ENCODE assay signal across 9 cellular contexts in the genomic region with DNA sequence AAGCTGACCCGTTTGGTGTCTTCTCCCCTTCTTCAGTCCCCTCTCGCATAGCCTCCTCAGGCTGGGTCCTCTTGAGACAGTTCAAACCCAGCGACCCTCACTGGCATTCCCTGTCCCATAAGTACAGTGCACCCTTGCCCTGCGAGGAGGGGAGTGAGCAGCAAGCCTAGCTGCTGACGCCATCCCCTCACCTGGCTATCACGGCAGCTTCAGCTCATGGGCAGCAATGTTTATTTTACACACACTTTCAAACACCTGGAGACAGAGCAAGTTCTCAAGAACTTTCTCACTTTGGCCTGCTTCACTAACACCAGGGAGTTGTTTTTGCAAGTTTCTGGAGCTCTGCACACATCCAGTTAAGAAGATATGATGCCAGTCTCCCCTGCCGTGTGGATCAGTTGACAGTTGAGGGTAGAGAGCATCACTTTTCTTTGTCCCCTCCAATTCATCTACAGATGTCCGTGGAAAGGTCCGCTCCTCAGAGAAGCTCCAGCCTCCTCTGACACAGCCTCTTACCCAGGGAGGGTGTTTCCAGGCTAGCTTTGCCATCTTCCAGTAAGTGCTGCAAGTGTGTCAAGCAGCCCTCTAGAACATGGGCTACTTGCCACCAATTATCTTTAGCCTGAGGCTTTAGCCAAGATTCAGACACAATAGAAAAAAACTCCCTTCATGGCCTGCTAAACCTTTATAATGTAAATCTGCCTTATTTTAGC.
"Had no signal": no experiment of that assay in that cellular context is flagged by ENCODE, and none has a peak within 500 bp of the region (broad histone marks: within the 10 kb centered on the region; RNA-seq: fewer than 3 reads in every experiment).

No MANE protein-coding gene starts in this region.

- FAIRE-seq: endometrium had no signal

- DNase-seq: activated CD4-positive, alpha-beta T cell treated with anti-CD3 and anti-CD28 coated beads, Interleukin-2, amount 10 ng/mL, durations not matched to agents 7 days and 5 days; gastrocnemius medialis had no signal

- H3K9me3 Mint-ChIP-seq: activated CD4-positive, alpha-beta T cell treated with anti-CD3 and anti-CD28 coated beads, Interleukin-2, amount 10 ng/mL, durations not matched to agents 7 days and 5 days; activated naive CD4-positive, alpha-beta T cell treated with anti-CD3 and anti-CD28 coated beads, Interleukin-2, amount 50 U/mL, for 72 hours; T-helper 1 cell treated with Interleukin-12 subunit alpha and Interleukin-12 subunit beta and Interleukin-4 antibody, amounts not matched to agents 30 μg/mL and 1 μg/mL, for 36 hours had no signal

- H3K9ac ChIP-seq: parathyroid adenoma had no signal

- ATAC-seq: activated naive CD4-positive, alpha-beta T cell treated with anti-CD3 and anti-CD28 coated beads, Interleukin-2, amount 50 U/mL, for 72 hours; esophagus mucosa; gastrocnemius medialis had no signal

- H3K27me3 ChIP-seq: gastrocnemius medialis, tibial nerve had no signal

- H3K79me2 ChIP-seq: parathyroid adenoma had no signal

- H3K36me3 Mint-ChIP-seq: activated naive CD4-positive, alpha-beta T cell treated with anti-CD3 and anti-CD28 coated beads, Interleukin-2, amount 50 U/mL, for 72 hours had no signal

- H3K4me3 ChIP-seq: gastrocnemius medialis, skin epidermis, tibial nerve had no signal

- H2AFZ ChIP-seq: parathyroid adenoma had no signal

- H3K9me3 ChIP-seq: gastrocnemius medialis, tibial nerve had no signal

- H3K27ac ChIP-seq: gastrocnemius medialis, parathyroid adenoma, skin epidermis, tibial nerve had no signal

- H3K27ac Mint-ChIP-seq: activated CD4-positive, alpha-beta T cell treated with anti-CD3 and anti-CD28 coated beads, Interleukin-2, amount 10 ng/mL, durations not matched to agents 7 days and 5 days; activated naive CD4-positive, alpha-beta T cell treated with anti-CD3 and anti-CD28 coated beads, Interleukin-2, amount 50 U/mL, for 72 hours; T-helper 1 cell treated with Interleukin-12 subunit alpha and Interleukin-12 subunit beta and Interleukin-4 antibody, amounts not matched to agents 30 μg/mL and 1 μg/mL, for 36 hours had no signal

- H3K4me1 ChIP-seq: parathyroid adenoma had no signal

- H3K4me3 Mint-ChIP-seq: activated CD4-positive, alpha-beta T cell treated with anti-CD3 and anti-CD28 coated beads, Interleukin-2, amount 10 ng/mL, durations not matched to agents 7 days and 5 days; T-helper 1 cell treated with Interleukin-12 subunit alpha and Interleukin-12 subunit beta and Interleukin-4 antibody, amounts not matched to agents 30 μg/mL and 1 μg/mL, for 36 hours had no signal

- H3K36me3 ChIP-seq: gastrocnemius medialis, tibial nerve had no signal

- H3K4me1 Mint-ChIP-seq: activated CD4-positive, alpha-beta T cell treated with anti-CD3 and anti-CD28 coated beads, Interleukin-2, amount 10 ng/mL, durations not matched to agents 7 days and 5 days had no signal
